ENCODE assay signal across 16 cellular contexts in genomic region chr16:89051521-89052166, GRCh38. TPM values are rescaled to one million over a fixed set of nuclear protein-coding genes. Genes with fewer than 3 reads are reported as not detected.
A peak's percentile ranks its signal among the peaks of the same experiment; 100 is the strongest.
DNase-seq lines count a peak whose midpoint lies in the region; ATAC-seq and TF ChIP-seq lines count a peak whose summit lies in the region.
"Had no signal": no experiment of that assay in that cellular context is flagged by ENCODE, and none has a peak within 500 bp of the region (broad histone marks: within the 10 kb centered on the region; RNA-seq: fewer than 3 reads in every experiment).

No MANE protein-coding gene starts in this region.

- no peak overlapping the region for H3K27ac Mint-ChIP-seq in activated T-helper 17 cell treated with anti-CD3 and anti-CD28 coated beads, Interleukin-2, amount 50 U/mL, for 72 hours
- H3K27ac Mint-ChIP-seq: activated naive CD8-positive, alpha-beta T cell treated with anti-CD3 and anti-CD28 coated beads, Interleukin-2, amount 10 ng/mL, durations not matched to agents 7 days and 5 days had no signal

- H3K4ac ChIP-seq in neuronal stem cell (ENCODE audit: low read length), result no peak overlapping the region

- no peaks in the 10 kb centered on the region for H4K20me1 ChIP-seq in HCT116 (ENCODE audit: insufficient read depth)

- whole genome bisulfite sequencing in neuronal stem cell (ENCODE audit: extremely low coverage in 2 of 2, insufficient read length in 2 of 2, insufficient replicate concordance in 1 of 2), 2 donors, result no CpG with 5 or more reads among the region's 22 CpGs

- no peaks in the 10 kb centered on the region; the same call in 1 of the 2 replicates for H3K79me2 ChIP-seq in HCT116 (ENCODE audit: insufficient read depth, low read length)

- TF ChIP-seq RAD21 in HCT116 (IDR thresholded peaks at IDR 0.05; ENCODE audit: low read depth), result no peak

- no peak overlapping the region for H4K91ac ChIP-seq in neuronal stem cell (ENCODE audit: low read depth, low read length, poor library complexity)

- peak overlapping the region; percentile 17 for H4K8ac ChIP-seq in neuronal stem cell (ENCODE audit: low read depth, low read length)

- RAD21 ChIA-PET in HCT116 (lab: Charles Lee; ENCODE audit: low non-redundant PET in 1 of 2, low total read pairs in 2 of 2, uncharacterized antibody in 2 of 2, unreplicated experiment in 2 of 2), result no interaction called here

- H3K79me1 ChIP-seq in neuronal stem cell (ENCODE audit: low read depth, low read length), result peaks cover 2% of the 10 kb centered on the region

- no peak overlapping the region for H3K4me3 Mint-ChIP-seq in activated T-helper 17 cell treated with anti-CD3 and anti-CD28 coated beads, Interleukin-2, amount 50 U/mL, for 72 hours
- H3K4me3 Mint-ChIP-seq: activated naive CD8-positive, alpha-beta T cell treated with anti-CD3 and anti-CD28 coated beads, Interleukin-2, amount 10 ng/mL, durations not matched to agents 7 days and 5 days had no signal

- peak overlapping the region; percentile 64 for H3K18ac ChIP-seq in neuronal stem cell (ENCODE audit: low read length)

- H3K36me3 Mint-ChIP-seq in activated T-helper 17 cell treated with anti-CD3 and anti-CD28 coated beads, Interleukin-2, amount 50 U/mL, for 72 hours (ENCODE audit: low read depth), result no peaks in the 10 kb centered on the region
- H3K36me3 Mint-ChIP-seq: activated naive CD8-positive, alpha-beta T cell treated with anti-CD3 and anti-CD28 coated beads, Interleukin-2, amount 10 ng/mL, durations not matched to agents 7 days and 5 days had no signal

- BruUV-seq in HCT116 (replicated peaks; lab: Mats Ljungman, UMichigan), result no TSS peak

- H3K4me2 ChIP-seq in HCT116 (ENCODE audit: low read length), result peak overlapping the region; percentile 96
- H3K4me2 ChIP-seq in neuronal stem cell (ENCODE audit: insufficient read depth, low read length, poor library complexity, severe bottlenecking), result no peak overlapping the region

- H3K36me3 ChIP-seq in HCT116 (ENCODE audit: control insufficient read depth in 1 of 2, insufficient read depth in 2 of 2, low read length in 2 of 2), result no peaks in the 10 kb centered on the region
- no peaks in the 10 kb centered on the region for H3K36me3 ChIP-seq in breast epithelium
- no peaks in the 10 kb centered on the region for H3K36me3 ChIP-seq in neuronal stem cell (replicated peaks in 1 of 2; ENCODE audit: control insufficient read depth in 2 of 2, insufficient read depth in 2 of 2, low read length in 2 of 2)
- H3K36me3 ChIP-seq: upper lobe of right lung had no signal

- no peak overlapping the region for H2BK120ac ChIP-seq in neuronal stem cell (ENCODE audit: low read depth, low read length)

- H3K23ac ChIP-seq in neuronal stem cell (ENCODE audit: low read depth, low read length, poor library complexity), result peak overlapping the region; percentile 95

- no peaks in the 10 kb centered on the region for H3K4me1 Mint-ChIP-seq in activated T-helper 17 cell treated with anti-CD3 and anti-CD28 coated beads, Interleukin-2, amount 50 U/mL, for 72 hours

- no peak for TF ChIP-seq POLR2A in HCT116 (IDR thresholded peaks at IDR 0.05; ENCODE audit: borderline replicate concordance, extremely low read depth, insufficient read depth, insufficient read length)
- no peak for TF ChIP-seq POLR2A in breast epithelium (IDR thresholded peaks at IDR 0.05)

- H3K4me1 ChIP-seq in HCT116 (ENCODE audit: control insufficient read depth in 1 of 2, insufficient read depth in 2 of 2, low read length in 2 of 2), result peaks cover 13 to 28% of the 10 kb centered on the region in 2 experiments
- H3K4me1 ChIP-seq in breast epithelium, result no peaks in the 10 kb centered on the region
- H3K4me1 ChIP-seq in neuronal stem cell (ENCODE audit: control insufficient read depth in 2 of 2, insufficient read depth in 1 of 2, low read depth in 1 of 2, low read length in 2 of 2), result peaks cover 12% of the 10 kb centered on the region in 2 donors
- H3K4me1 ChIP-seq: upper lobe of right lung had no signal

- no peak for DNase-seq in HCT116 (ENCODE audit: low read depth, low spot score)
- no peak for DNase-seq in breast epithelium (ENCODE audit: low spot score in 2 of 2)
- no peak for DNase-seq in neuronal stem cell (ENCODE audit: low spot score)
- no peak for DNase-seq in omental fat pad (ENCODE audit: low spot score)
- no peak for DNase-seq in iPS-NIHi7 (ENCODE audit: extremely low spot score)
- DNase-seq: activated naive CD8-positive, alpha-beta T cell treated with anti-CD3 and anti-CD28 coated beads, Interleukin-2, amount 10 ng/mL, durations not matched to agents 7 days and 5 days; islet precursor cell; NCI-H1417 treated with DMSO at 0.1 percent for 48 hours; NCI-H510A; stimulated activated CD4-positive, alpha-beta T cell treated with anti-CD3 and anti-CD28 coated beads, Interleukin-2, amount 100 ng/mL, for 48 hours; upper lobe of right lung had no signal

- peak overlapping the region; percentile 90 for H2AK5ac ChIP-seq in neuronal stem cell (ENCODE audit: low read depth, low read length)

- H2AFZ ChIP-seq in HCT116 (ENCODE audit: low read depth, low read length, poor library complexity, severe bottlenecking) (no peak overlapping the region), neuronal stem cell (ENCODE audit: low read length) (no peak overlapping the region)

- H3K27ac ChIP-seq in C4-2B, result peak overlapping the region; percentile 57
- H3K27ac ChIP-seq in HCT116 (ENCODE audit: low read depth, low read length), result peak overlapping the region; percentile 66; the same call in 1 of the 2 replicates
- peak overlapping the region; percentile 58 to 74 for H3K27ac ChIP-seq in breast epithelium
- H3K27ac ChIP-seq in neuronal stem cell (replicated peaks; ENCODE audit: low read length), result no peak overlapping the region
- H3K27ac ChIP-seq: upper lobe of right lung had no signal

- H3K14ac ChIP-seq in neuronal stem cell (ENCODE audit: low read length), result peak overlapping the region; percentile 71

- H2BK15ac ChIP-seq in neuronal stem cell (ENCODE audit: low read length), result peak overlapping the region; percentile 26

- POLR2A ChIA-PET in HCT116 (lab: Charles Lee), result interaction anchor here (1.3 kb wide), 1 partner anchor 10 kb away, joined by 3 read pairs; no protein-coding TSS in a partner anchor

- H3K9ac ChIP-seq in HCT116 (ENCODE audit: low read length) (peak overlapping the region; percentile 73), neuronal stem cell (ENCODE audit: low read depth, low read length, poor library complexity) (peak overlapping the region; percentile 21)

- TF ChIP-seq CTCF in C4-2B (conservative IDR thresholded peaks at IDR 0.05), result no peak
- TF ChIP-seq CTCF in HCT116 (IDR thresholded peaks at IDR 0.05 in 2 of 3, conservative IDR thresholded peaks at IDR 0.05 in 1 of 3; ENCODE audit: borderline replicate concordance in 1 of 3, insufficient read depth in 1 of 3, low read depth in 2 of 3, low read length in 2 of 3), result no peak
- TF ChIP-seq CTCF in breast epithelium (IDR thresholded peaks at IDR 0.05), result no peak
- TF ChIP-seq CTCF in omental fat pad (IDR thresholded peaks at IDR 0.05), result no peak

- H3K9me3 Mint-ChIP-seq in activated T-helper 17 cell treated with anti-CD3 and anti-CD28 coated beads, Interleukin-2, amount 50 U/mL, for 72 hours, result no peaks in the 10 kb centered on the region
- H3K9me3 Mint-ChIP-seq: activated naive CD8-positive, alpha-beta T cell treated with anti-CD3 and anti-CD28 coated beads, Interleukin-2, amount 10 ng/mL, durations not matched to agents 7 days and 5 days; central memory CD8-positive, alpha-beta T cell had no signal

- H3K27me3 Mint-ChIP-seq in activated T-helper 17 cell treated with anti-CD3 and anti-CD28 coated beads, Interleukin-2, amount 50 U/mL, for 72 hours, result no peaks in the 10 kb centered on the region
- H3K27me3 Mint-ChIP-seq: activated naive CD8-positive, alpha-beta T cell treated with anti-CD3 and anti-CD28 coated beads, Interleukin-2, amount 10 ng/mL, durations not matched to agents 7 days and 5 days had no signal

- H3K4me3 ChIP-seq in HCT116 (replicated peaks in 1 of 2; ENCODE audit: low read depth in 1 of 2, low read length in 2 of 2) (peak overlapping the region; percentile 77 to 97), breast epithelium (peak overlapping the region in 2 of 3 donors; percentile 52 to 68), neuronal stem cell (ENCODE audit: low read length in 2 of 2) (no peak overlapping the region)

- intact Hi-C loops in HCT116 (cut with micrococcal nuclease), result loop anchor here (5.0 to 10.0 kb wide), 3 partner anchors 109 to 237 kb away; partner anchors contain the start of gene APRT
- intact Hi-C loops in breast epithelium (cut with DNase I; ENCODE audit: low total_unique reads), result no loop called here

- H3K9me3 ChIP-seq in HCT116 (ENCODE audit: control insufficient read depth in 1 of 2, insufficient read depth in 1 of 2, low read depth in 1 of 2, low read length in 2 of 2), result no peaks in the 10 kb centered on the region
- no peaks in the 10 kb centered on the region for H3K9me3 ChIP-seq in breast epithelium
- peaks cover 0 to 4% of the 10 kb centered on the region in 2 donors for H3K9me3 ChIP-seq in neuronal stem cell (replicated peaks in 1 of 2; ENCODE audit: control insufficient read depth in 2 of 2, insufficient read depth in 1 of 2, low read depth in 1 of 2, low read length in 2 of 2)
- H3K9me3 ChIP-seq: upper lobe of right lung had no signal

- peak overlapping the region; percentile 48 for H2BK5ac ChIP-seq in neuronal stem cell (ENCODE audit: low read length)

- no peaks in the 10 kb centered on the region for H3K9me2 ChIP-seq in HCT116 (ENCODE audit: insufficient read depth)

- ATAC-seq in HCT116 (no peak), HG03097 (IDR thresholded peaks at IDR 0.05; ENCODE audit: low FRiP score, unreplicated experiment) (no peak), omental fat pad (ENCODE audit: low FRiP score) (no peak)
- no peak for ATAC-seq in activated T-helper 17 cell treated with anti-CD3 and anti-CD28 coated beads, Interleukin-2, amount 50 U/mL, for 72 hours (replicated peaks)
- ATAC-seq: activated CD4-positive, CD25-positive, alpha-beta regulatory T cell treated with anti-CD3 and anti-CD28 coated beads, Interleukin-2, amount 50 U/mL, for 24 hours; upper lobe of right lung had no signal

- CTCF ChIA-PET in HCT116 (lab: Charles Lee), result no interaction called here

- H2BK12ac ChIP-seq in neuronal stem cell (ENCODE audit: low read length), result no peak overlapping the region

- no peaks in the 10 kb centered on the region for H3K27me3 ChIP-seq in HCT116 (ENCODE audit: insufficient read depth, low read length)
- peaks cover 3 to 74% of the 10 kb centered on the region in 2 donors for H3K27me3 ChIP-seq in breast epithelium
- H3K27me3 ChIP-seq in neuronal stem cell (ENCODE audit: control insufficient read depth in 3 of 3, insufficient read depth in 3 of 3, low read depth in 1 of 3, low read length in 3 of 3), result peaks cover 0 to 39% (median 0%) of the 10 kb centered on the region in 3 experiments

TF ChIP-seq in HCT116, 20 proteins besides CTCF, POLR2A, EP300 and RAD21 (continues in another document):
- TF ChIP-seq POLR2AphosphoS5 (IDR thresholded peaks at IDR 0.05; ENCODE audit: low read depth, low read length) (no peak), ZNF274 (IDR thresholded peaks at IDR 0.05; ENCODE audit: low read depth, low read length) (no peak)

RNA-seq across cellular contexts. Expression of gene ACSF3, which starts 42.0 kb away (rescaled TPM):
- total RNA-seq in HCT116 (2021; ENCODE audit: unreplicated experiment), result 74.5 TPM
- 44.7 and 47.1 TPM in 2 replicates for polyA plus RNA-seq in HCT116 (2012)
- total RNA-seq in breast epithelium, result 10 to 100 TPM; 20.8 to 42.3 (median 40.4) TPM
- polyA plus RNA-seq in neuronal stem cell (2013, experiment 1 of 2), result 8.9 TPM
- 9.7 TPM for polyA plus RNA-seq in neuronal stem cell (2013, experiment 2 of 2)
- 10 to 100 TPM; 35.4 to 47.9 TPM for total RNA-seq in activated T-helper 17 cell treated with anti-CD3 and anti-CD28 coated beads, Interleukin-2, amount 50 U/mL, for 72 hours
- 10 to 100 TPM; 17.6 to 27.6 (median 21.6) TPM for total RNA-seq in omental fat pad

Comparison
In these comparisons a context has a peak if more than half of its experiments do, and no peak if none do; other contexts are left out.
1. H3K4me3 ChIP-seq: peak in HCT116 (2 of 2) and breast epithelium (2 of 3); none in neuronal stem cell (0 of 2).